In the genomic region with DNA sequence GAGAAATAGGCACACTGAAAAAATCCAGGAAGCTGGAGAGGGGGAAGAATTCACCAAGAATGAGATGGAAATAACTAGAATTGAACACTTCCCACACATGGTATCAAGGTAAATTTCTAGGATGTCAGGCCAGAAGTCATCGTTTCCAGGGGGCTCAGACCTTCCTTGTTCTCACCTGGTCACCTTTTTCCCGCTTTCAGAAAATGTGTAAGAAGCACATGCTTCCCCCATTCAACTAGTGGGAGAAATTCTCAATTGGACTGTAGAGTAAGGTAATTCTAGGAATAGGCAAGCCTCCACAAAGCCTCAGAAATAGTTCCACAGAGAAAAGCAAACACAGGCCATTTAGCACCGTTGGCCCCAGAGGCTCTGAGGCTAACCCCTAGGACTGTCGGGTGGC, we compare ENCODE assay signal across 10 cellular contexts. TPM values are rescaled to one million over a fixed set of nuclear protein-coding genes. Genes with fewer than 3 reads are reported as not detected.
DNase-seq lines count a peak whose midpoint lies in the region; ATAC-seq, FAIRE-seq and TF ChIP-seq lines count a peak whose summit lies in the region.
"Had no signal": no experiment of that assay in that cellular context is flagged by ENCODE, and none has a peak within 500 bp of the region (broad histone marks: within the 10 kb centered on the region; RNA-seq: fewer than 3 reads in every experiment).

No MANE protein-coding gene starts in this region.

- no TSS peak for BruUV-seq in Panc1 (replicated peaks; lab: Mats Ljungman, UMichigan)

- no peak for TF ChIP-seq CTCF in AG04449 (IDR thresholded peaks at IDR 0.05; ENCODE audit: insufficient read depth, low read length, missing control alignments)
- TF ChIP-seq CTCF in Panc1 (IDR thresholded peaks at IDR 0.05) = no peak
- no peak for TF ChIP-seq CTCF in fibroblast of lung (conservative IDR thresholded peaks at IDR 0.05 in 1 of 2, IDR thresholded peaks at IDR 0.05 in 1 of 2; ENCODE audit: low read depth in 1 of 2, low read length in 2 of 2)
- no peak for TF ChIP-seq CTCF in parathyroid adenoma (IDR thresholded peaks at IDR 0.05)

- H3K36me3 Mint-ChIP-seq in stimulated activated memory B cell treated with anti-CD40 and anti-IgM and Interleukin-4, amounts not matched to agents 10 μg/mL and 1 μg/mL and 100 μg/mL, for 72 hours = no peaks in the 10 kb centered on the region

- intact Hi-C loops in Panc1 (cut with micrococcal nuclease; ENCODE audit: unreplicated experiment) = no loop called here

- no peak overlapping the region for H3K9ac ChIP-seq in fibroblast of lung (ENCODE audit: insufficient read depth, low read length)
- H3K9ac ChIP-seq in parathyroid adenoma = no peak overlapping the region

- H3K4me1 ChIP-seq in Panc1 (ENCODE audit: control insufficient read depth, insufficient read depth, low read length) (peaks cover 21% of the 10 kb centered on the region), fibroblast of lung (ENCODE audit: control insufficient read depth, extremely low read depth, insufficient read depth, low read length) (peaks cover 6% of the 10 kb centered on the region), parathyroid adenoma (peaks cover 23% of the 10 kb centered on the region), HAP-1 (peaks cover 30% of the 10 kb centered on the region)

- H3K27ac Mint-ChIP-seq in stimulated activated memory B cell treated with anti-CD40 and anti-IgM and Interleukin-4, amounts not matched to agents 10 μg/mL and 1 μg/mL and 100 μg/mL, for 72 hours = no peak overlapping the region
- H3K27ac Mint-ChIP-seq: activated CD4-positive, alpha-beta memory T cell treated with anti-CD3 and anti-CD28 coated beads, Interleukin-2, amount 10 ng/mL, durations not matched to agents 7 days and 5 days had no signal

- H3K79me2 ChIP-seq in fibroblast of lung (ENCODE audit: control insufficient read depth, insufficient read depth, low read length) = peaks cover 18% of the 10 kb centered on the region
- peaks cover 5% of the 10 kb centered on the region for H3K79me2 ChIP-seq in parathyroid adenoma

- no peak for FAIRE-seq in HTR-8/SVneo (lab: Jason Lieb, UNC)
- FAIRE-seq: colon had no signal

- H3K9me3 Mint-ChIP-seq in stimulated activated memory B cell treated with anti-CD40 and anti-IgM and Interleukin-4, amounts not matched to agents 10 μg/mL and 1 μg/mL and 100 μg/mL, for 72 hours = no peaks in the 10 kb centered on the region
- H3K9me3 Mint-ChIP-seq: activated CD4-positive, alpha-beta memory T cell treated with anti-CD3 and anti-CD28 coated beads, Interleukin-2, amount 10 ng/mL, durations not matched to agents 7 days and 5 days had no signal

- H4K20me1 ChIP-seq in fibroblast of lung (ENCODE audit: control insufficient read depth, extremely low read depth, insufficient read depth, low read length) = peaks cover 1% of the 10 kb centered on the region

- in situ Hi-C loops in Panc1 (cut with HindIII; ENCODE audit: low pct_unique_long_range_greater_than_20kb, low sequenced_read_pairs) (no loop called here), HAP-1 (cut with MboI; ENCODE audit: low sequenced_read_pairs) (no loop called here)

- H3K36me3 ChIP-seq in Panc1 (ENCODE audit: control insufficient read depth, insufficient read depth, low read length) (peaks cover 2% of the 10 kb centered on the region; the same call in 1 of the 2 replicates), fibroblast of lung (ENCODE audit: control insufficient read depth, insufficient read depth, low read length) (no peaks in the 10 kb centered on the region), parathyroid adenoma (ENCODE audit: control insufficient read depth, insufficient read depth, low read length) (no peaks in the 10 kb centered on the region), HAP-1 (replicated peaks) (no peaks in the 10 kb centered on the region)

- DNase-seq in AG04449 (ENCODE audit: low read depth, low spot score) = no peak
- DNase-seq in Panc1 (ENCODE audit: low read depth, low spot score) = no peak
- no peak for DNase-seq in fibroblast of lung (ENCODE audit: low read depth in 2 of 2)
- DNase-seq in DMS 273 (lab: John Stamatoyannopoulos, UW; ENCODE audit: unreplicated experiment) = no peak
- DNase-seq in HAP-1 (ENCODE audit: low spot score in 2 of 2) = no peak
- no peak for DNase-seq in HTR-8/SVneo (ENCODE audit: insufficient read length, low spot score)
- DNase-seq: activated CD4-positive, alpha-beta memory T cell treated with anti-CD3 and anti-CD28 coated beads, Interleukin-2, amount 10 ng/mL, durations not matched to agents 7 days and 5 days had no signal

- H3K4me3 ChIP-seq in AG04449 (ENCODE audit: low read depth, low read length) (peak overlapping the region; percentile 16), Panc1 (ENCODE audit: low read depth in 2 of 2, low read length in 2 of 2) (0 out of 4 replicates have a peak overlapping the region, but pooled peaks of 1 of the 2 experiments have one; percentile 2), fibroblast of lung (replicated peaks in 1 of 4; ENCODE audit: control extremely low read depth in 1 of 4, insufficient read depth in 1 of 4, low read depth in 3 of 4, low read length in 4 of 4) (peak overlapping the region in 2 of 4 experiments; percentile 35 to 40), parathyroid adenoma (ENCODE audit: low read depth, low read length) (peak overlapping the region; percentile 39), HAP-1 (no peak overlapping the region)

- H2AFZ ChIP-seq in fibroblast of lung (ENCODE audit: low read length) = no peak overlapping the region
- peak overlapping the region; percentile 80 for H2AFZ ChIP-seq in parathyroid adenoma

- ATAC-seq in Panc1 = no peak
- ATAC-seq in stimulated activated memory B cell treated with anti-CD40 and anti-IgM and Interleukin-4, amounts not matched to agents 10 μg/mL and 1 μg/mL and 100 μg/mL, for 72 hours = no peak

- H3K27me3 ChIP-seq in Panc1 (ENCODE audit: control insufficient read depth, insufficient read depth, low read length) = no peaks in the 10 kb centered on the region
- no peaks in the 10 kb centered on the region for H3K27me3 ChIP-seq in fibroblast of lung (ENCODE audit: control insufficient read depth, insufficient read depth, low read length)
- no peaks in the 10 kb centered on the region for H3K27me3 ChIP-seq in parathyroid adenoma (ENCODE audit: control insufficient read depth, insufficient read depth, low read length)
- H3K27me3 ChIP-seq in HAP-1 (ENCODE audit: low read depth) = no peaks in the 10 kb centered on the region

- peak overlapping the region; percentile 96 for H3K27ac ChIP-seq in Panc1 (ENCODE audit: low read length)
- peak overlapping the region; percentile 79 for H3K27ac ChIP-seq in fibroblast of lung (ENCODE audit: insufficient read depth, low read length)
- peak overlapping the region; percentile 97 for H3K27ac ChIP-seq in parathyroid adenoma

- peaks cover 45% of the 10 kb centered on the region for H3K27me3 Mint-ChIP-seq in stimulated activated memory B cell treated with anti-CD40 and anti-IgM and Interleukin-4, amounts not matched to agents 10 μg/mL and 1 μg/mL and 100 μg/mL, for 72 hours

- POLR2A ChIA-PET in AG04449 (lab: Yijun Ruan, JAX) = interaction anchor here (0.6 to 1.1 kb wide), 3 partner anchors 10 to 104 kb away, joined by 3 to 5 read pairs (median 3); a partner anchor contains a TSS
- POLR2A ChIA-PET in Panc1 (lab: Charles Lee) = no interaction called here

- H3K4me1 Mint-ChIP-seq in stimulated activated memory B cell treated with anti-CD40 and anti-IgM and Interleukin-4, amounts not matched to agents 10 μg/mL and 1 μg/mL and 100 μg/mL, for 72 hours = peaks cover 39% of the 10 kb centered on the region

- H3K4me3 Mint-ChIP-seq in stimulated activated memory B cell treated with anti-CD40 and anti-IgM and Interleukin-4, amounts not matched to agents 10 μg/mL and 1 μg/mL and 100 μg/mL, for 72 hours = no peak overlapping the region
- H3K4me3 Mint-ChIP-seq: activated CD4-positive, alpha-beta memory T cell treated with anti-CD3 and anti-CD28 coated beads, Interleukin-2, amount 10 ng/mL, durations not matched to agents 7 days and 5 days had no signal

- CTCF ChIA-PET in AG04449 (lab: Yijun Ruan, JAX) (interaction anchor here (1.0 to 4.8 kb wide), 4 partner anchors 10 to 62 kb away, joined by 3 to 78 read pairs (median 9); a partner anchor contains a TSS), Panc1 (lab: Charles Lee) (interaction anchor here (0.6 kb wide), 1 partner anchor 124 kb away, joined by 3 read pairs; no protein-coding TSS in a partner anchor)

- H3K9me3 ChIP-seq in Panc1 (ENCODE audit: control insufficient read depth, insufficient read depth, low read depth, low read length) (no peaks in the 10 kb centered on the region), fibroblast of lung (ENCODE audit: control insufficient read depth, insufficient read depth, low read depth, low read length) (no peaks in the 10 kb centered on the region), parathyroid adenoma (ENCODE audit: control insufficient read depth, low read length) (no peaks in the 10 kb centered on the region), HAP-1 (no peaks in the 10 kb centered on the region)

- H3K4me2 ChIP-seq in fibroblast of lung (ENCODE audit: extremely low read depth, insufficient read depth, low read length) (peak overlapping the region; percentile 59), parathyroid adenoma (ENCODE audit: low read length) (peak overlapping the region; percentile 52)

RNA-seq across cellular contexts. Expression of a gene that starts 2.8 kb away (rescaled TPM):
- total RNA-seq in Panc1 (2021; ENCODE audit: unreplicated experiment) = 395 TPM
- 554 TPM for polyA plus RNA-seq in Panc1 (2012; ENCODE audit: insufficient read length)
- total RNA-seq in fibroblast of lung = 29.5 and 63.6 TPM in 2 replicates
- polyA plus RNA-seq in fibroblast of lung = 269 and 312 TPM in 2 replicates
- 689 and 844 TPM in 2 replicates for polyA plus RNA-seq in fibroblast of lung (2012)
- 1,246 and 1,454 TPM in 2 replicates for polyA minus RNA-seq in fibroblast of lung (ENCODE audit: low replicate concordance)

RNA-seq across cellular contexts. Expression of a gene that starts 8.9 kb away (rescaled TPM):
- total RNA-seq in Panc1 (2021; ENCODE audit: unreplicated experiment) (2.7 TPM), fibroblast of lung (0.17 and 0.26 TPM in 2 replicates)
- 2.7 TPM for polyA plus RNA-seq in Panc1 (2012; ENCODE audit: insufficient read length)
- polyA plus RNA-seq in fibroblast of lung = 0.09 and 0.17 TPM in 2 replicates
- 0.16 and 0.65 TPM in 2 replicates for polyA plus RNA-seq in fibroblast of lung (2012)
- 0.63 and 0.67 TPM in 2 replicates for polyA minus RNA-seq in fibroblast of lung (ENCODE audit: low replicate concordance)

RNA-seq across cellular contexts. Expression of a gene that starts 10.4 kb away (rescaled TPM):
- total RNA-seq in Panc1 (2021; ENCODE audit: unreplicated experiment) (175 TPM), fibroblast of lung (88.6 and 106 TPM in 2 replicates)
- polyA plus RNA-seq in Panc1 (2012; ENCODE audit: insufficient read length) = 269 TPM
- polyA plus RNA-seq in fibroblast of lung = 287 and 289 TPM in 2 replicates
- polyA plus RNA-seq in fibroblast of lung (2012) = 211 and 244 TPM in 2 replicates
- polyA minus RNA-seq in fibroblast of lung (ENCODE audit: low replicate concordance) = 376 and 386 TPM in 2 replicates

RNA-seq across cellular contexts. Expression of a gene that starts 25.9 kb away (rescaled TPM):
- 0.23 TPM for total RNA-seq in Panc1 (2021; ENCODE audit: unreplicated experiment)
- polyA plus RNA-seq in Panc1 (2012; ENCODE audit: insufficient read length) = 0.55 TPM
- 14.4 and 27.2 TPM in 2 replicates for total RNA-seq in fibroblast of lung
- 50.8 and 152 TPM in 2 replicates for polyA plus RNA-seq in fibroblast of lung
- polyA plus RNA-seq in fibroblast of lung (2012) = 53.8 and 172 TPM in 2 replicates
- polyA minus RNA-seq in fibroblast of lung (ENCODE audit: low replicate concordance) = 75.4 and 190 TPM in 2 replicates

RNA-seq across cellular contexts. Expression of a gene that starts 39.5 kb away (rescaled TPM):
- total RNA-seq in Panc1 (2021; ENCODE audit: unreplicated experiment) = 37.5 TPM
- 76.8 TPM for polyA plus RNA-seq in Panc1 (2012; ENCODE audit: insufficient read length)
- 67.0 and 79.1 TPM in 2 replicates for total RNA-seq in fibroblast of lung
- 114 and 138 TPM in 2 replicates for polyA plus RNA-seq in fibroblast of lung
- polyA plus RNA-seq in fibroblast of lung (2012) = 82.4 and 105 TPM in 2 replicates
- 127 and 133 TPM in 2 replicates for polyA minus RNA-seq in fibroblast of lung (ENCODE audit: low replicate concordance)
